In the genomic region with DNA sequence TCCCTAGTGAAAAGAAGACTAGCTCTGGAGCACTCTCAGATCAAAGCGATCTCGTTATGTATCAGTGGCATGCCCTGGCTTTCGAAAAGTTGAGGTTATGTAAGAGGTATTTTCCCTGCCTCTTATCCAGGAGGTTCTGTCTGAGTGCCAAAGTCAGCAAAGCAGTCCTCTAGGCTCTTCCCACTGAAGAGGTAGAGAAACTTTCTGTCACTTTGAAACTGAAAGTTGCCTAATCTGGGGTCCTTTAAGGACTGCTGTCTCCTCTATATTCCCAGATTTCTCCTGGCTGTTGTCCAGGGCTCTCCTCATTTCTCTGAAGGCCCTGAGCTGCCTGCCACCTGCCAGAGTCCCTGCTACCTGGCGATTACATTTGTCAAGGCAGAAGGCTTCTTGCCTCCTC, we compare ENCODE assay signal across 1 cellular context.
TF ChIP-seq lines count a peak whose summit lies in the region.

No MANE protein-coding gene starts in this region.

TF ChIP-seq in HEK293, 187 proteins besides CTCF, POLR2A, EP300 and RAD21 (continued from another document):
- TF ChIP-seq HIC1 (tag by site-specific recombination; IDR thresholded peaks at IDR 0.05) (no peak), ZNF211 (tag by site-specific recombination; IDR thresholded peaks at IDR 0.05; ENCODE audit: low read depth) (no peak), ZBTB10 (tag by site-specific recombination; IDR thresholded peaks at IDR 0.05) (no peak), ZNF155 (tag by site-specific recombination; IDR thresholded peaks at IDR 0.05) (no peak), ZNF692 (tag by site-specific recombination; IDR thresholded peaks at IDR 0.05) (0 out of 2 replicates have a peak, but pooled peaks have one; percentile 38), PRDM2 (tag by site-specific recombination; IDR thresholded peaks at IDR 0.05; ENCODE audit: borderline replicate concordance) (no peak), ZNF335 (tag by site-specific recombination; conservative IDR thresholded peaks at IDR 0.05) (peak; percentile 89), OSR2 (tag by site-specific recombination; IDR thresholded peaks at IDR 0.05) (peak; percentile 61), ZNF610 (tag by site-specific recombination; IDR thresholded peaks at IDR 0.05; ENCODE audit: borderline replicate concordance) (no peak), YY2 (tag by site-specific recombination; IDR thresholded peaks at IDR 0.05) (no peak), ZNF174 (tag by site-specific recombination; IDR thresholded peaks at IDR 0.05) (no peak), ZNF138 (tag by site-specific recombination; IDR thresholded peaks at IDR 0.05; ENCODE audit: borderline replicate concordance) (no peak), ZNF670 (tag by site-specific recombination; IDR thresholded peaks at IDR 0.05; ENCODE audit: low read depth) (no peak), BCL11B (tag by site-specific recombination; IDR thresholded peaks at IDR 0.05; ENCODE audit: low read depth) (no peak), ZNF555 (tag by site-specific recombination; conservative IDR thresholded peaks at IDR 0.05) (no peak), ZNF585B (tag by site-specific recombination; IDR thresholded peaks at IDR 0.05) (no peak), ZNF521 (tag by site-specific recombination; IDR thresholded peaks at IDR 0.05) (no peak), ZNF544 (tag by site-specific recombination; IDR thresholded peaks at IDR 0.05) (no peak), ZNF354C (tag by site-specific recombination; IDR thresholded peaks at IDR 0.05; ENCODE audit: borderline replicate concordance, low read depth) (no peak), ZNF600 (tag by site-specific recombination; IDR thresholded peaks at IDR 0.05) (no peak), ZNF112 (tag by site-specific recombination; IDR thresholded peaks at IDR 0.05) (no peak), ZBTB21 (tag by site-specific recombination; IDR thresholded peaks at IDR 0.05) (no peak), ZNF341 (tag by site-specific recombination; IDR thresholded peaks at IDR 0.05; ENCODE audit: low read depth) (peak; percentile 32; the same call in 1 of the 2 replicates), ZNF747 (tag by site-specific recombination; IDR thresholded peaks at IDR 0.05) (no peak), FEZF1 (tag by site-specific recombination; IDR thresholded peaks at IDR 0.05) (no peak), SP3 (tag by site-specific recombination; IDR thresholded peaks at IDR 0.05) (no peak), INSM2 (tag by site-specific recombination; IDR thresholded peaks at IDR 0.05) (no peak), ZNF473 (tag by site-specific recombination; IDR thresholded peaks at IDR 0.05) (no peak), ZNF23 (tag by site-specific recombination; IDR thresholded peaks at IDR 0.05; ENCODE audit: borderline replicate concordance) (no peak), ZNF311 (tag by site-specific recombination; IDR thresholded peaks at IDR 0.05; ENCODE audit: borderline replicate concordance) (no peak), PBX3 (CRISPR knock-in tag; IDR thresholded peaks at IDR 0.05) (no peak), ZNF223 (tag by site-specific recombination; IDR thresholded peaks at IDR 0.05) (no peak), IKZF3 (tag by site-specific recombination; IDR thresholded peaks at IDR 0.05) (0 out of 2 replicates have a peak, but pooled peaks have one; percentile 25), ZBTB17 (tag by site-specific recombination; IDR thresholded peaks at IDR 0.05) (peak; percentile 69), ZNF768 (tag by site-specific recombination; IDR thresholded peaks at IDR 0.05) (no peak), KLF1 (tag by site-specific recombination; IDR thresholded peaks at IDR 0.05) (no peak), ZBTB48 (tag by site-specific recombination; IDR thresholded peaks at IDR 0.05) (no peak), HOXD13 (CRISPR knock-in tag; IDR thresholded peaks at IDR 0.05; ENCODE audit: borderline replicate concordance) (no peak), ZNF660 (tag by site-specific recombination; IDR thresholded peaks at IDR 0.05) (0 out of 2 replicates have a peak, but pooled peaks have one; percentile 27)
- TF ChIP-seq, protein P1, sequence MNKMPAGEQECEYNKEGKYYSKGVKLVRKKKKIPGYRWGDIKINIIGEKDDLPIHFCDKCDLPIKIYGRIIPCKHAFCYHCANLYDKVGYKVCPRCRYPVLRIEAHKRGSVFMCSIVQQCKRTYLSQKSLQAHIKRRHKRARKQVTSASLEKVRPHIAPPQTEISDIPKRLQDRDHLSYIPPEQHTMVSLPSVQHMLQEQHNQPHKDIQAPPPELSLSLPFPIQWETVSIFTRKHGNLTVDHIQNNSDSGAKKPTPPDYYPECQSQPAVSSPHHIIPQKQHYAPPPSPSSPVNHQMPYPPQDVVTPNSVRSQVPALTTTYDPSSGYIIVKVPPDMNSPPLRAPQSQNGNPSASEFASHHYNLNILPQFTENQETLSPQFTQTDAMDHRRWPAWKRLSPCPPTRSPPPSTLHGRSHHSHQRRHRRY (tag by site-specific recombination; IDR thresholded peaks at IDR 0.05), result no peak
- TF ChIP-seq, protein P2, sequence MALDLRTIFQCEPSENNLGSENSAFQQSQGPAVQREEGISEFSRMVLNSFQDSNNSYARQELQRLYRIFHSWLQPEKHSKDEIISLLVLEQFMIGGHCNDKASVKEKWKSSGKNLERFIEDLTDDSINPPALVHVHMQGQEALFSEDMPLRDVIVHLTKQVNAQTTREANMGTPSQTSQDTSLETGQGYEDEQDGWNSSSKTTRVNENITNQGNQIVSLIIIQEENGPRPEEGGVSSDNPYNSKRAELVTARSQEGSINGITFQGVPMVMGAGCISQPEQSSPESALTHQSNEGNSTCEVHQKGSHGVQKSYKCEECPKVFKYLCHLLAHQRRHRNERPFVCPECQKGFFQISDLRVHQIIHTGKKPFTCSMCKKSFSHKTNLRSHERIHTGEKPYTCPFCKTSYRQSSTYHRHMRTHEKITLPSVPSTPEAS (tag by site-specific recombination; IDR thresholded peaks at IDR 0.05), result no peak
